18 cellular contexts compared by ENCODE assay signal in the genomic region with DNA sequence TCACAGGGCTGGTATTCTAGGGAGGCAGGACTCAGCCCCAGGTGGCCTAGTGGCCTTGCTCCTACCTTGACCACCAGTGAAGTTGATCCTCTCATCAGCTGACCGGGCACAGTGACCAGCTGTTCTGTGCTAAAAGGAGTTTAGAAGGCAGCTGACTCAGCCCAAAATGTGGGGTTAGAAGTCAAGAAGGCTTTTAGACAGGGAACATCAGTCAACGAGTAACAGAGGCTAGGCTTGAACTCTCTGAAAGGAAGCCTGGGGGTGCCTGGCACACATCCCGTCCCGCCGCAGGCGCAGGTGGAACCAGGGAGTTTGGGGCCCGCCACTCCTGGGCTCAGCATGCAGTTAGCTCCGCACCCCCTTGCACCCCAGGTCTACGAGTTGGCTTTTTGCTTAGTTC.
A peak's percentile ranks its signal among the peaks of the same experiment; 100 is the strongest.
DNase-seq lines count a peak whose midpoint lies in the region; ATAC-seq and TF ChIP-seq lines count a peak whose summit lies in the region.
"Had no signal": no experiment of that assay in that cellular context is flagged by ENCODE, and none has a peak within 500 bp of the region (broad histone marks: within the 10 kb centered on the region; RNA-seq: fewer than 3 reads in every experiment).

No MANE protein-coding gene starts in this region.

- peaks cover 3% of the 10 kb centered on the region for H3K27me3 Mint-ChIP-seq in activated CD8-positive, alpha-beta T cell treated with anti-CD3 and anti-CD28 coated beads, Interleukin-2, amount 10 ng/mL, durations not matched to agents 7 days and 5 days (ENCODE audit: low read depth)
- H3K27me3 Mint-ChIP-seq: activated naive CD4-positive, alpha-beta T cell treated with anti-CD3 and anti-CD28 coated beads, Interleukin-2, amount 50 U/mL, for 24 hours; dendritic cell treated with granulocyte-macrophage colony-stimulating factor and Interleukin-4, amounts not matched to agents 40 ng/mL and 50 ng/mL, for 4 days had no signal

- POLR2A ChIA-PET in activated CD8-positive, alpha-beta T cell treated with anti-CD3 and anti-CD28 coated beads, Interleukin-2, amount 10 ng/mL, durations not matched to agents 7 days and 5 days (lab: Charles Lee) = no interaction called here

- no peak overlapping the region for H3K4me3 Mint-ChIP-seq in activated CD8-positive, alpha-beta T cell treated with anti-CD3 and anti-CD28 coated beads, Interleukin-2, amount 10 ng/mL, durations not matched to agents 7 days and 5 days
- H3K4me3 Mint-ChIP-seq: activated naive CD4-positive, alpha-beta T cell treated with anti-CD3 and anti-CD28 coated beads, Interleukin-2, amount 50 U/mL, for 24 hours; dendritic cell treated with granulocyte-macrophage colony-stimulating factor and Interleukin-4, amounts not matched to agents 40 ng/mL and 50 ng/mL, for 4 days; GM23338; stimulated activated memory B cell treated with anti-CD40 and anti-IgM and Interleukin-4, amounts not matched to agents 10 μg/mL and 1 μg/mL and 100 μg/mL, for 72 hours had no signal

- peaks cover 34% of the 10 kb centered on the region for H3K4me1 ChIP-seq in mucosa of stomach (ENCODE audit: control insufficient read depth, insufficient read depth, low read length)
- peaks cover 2 to 24% (median 15%) of the 10 kb centered on the region in 5 donors for H3K4me1 ChIP-seq in subcutaneous abdominal adipose tissue (ENCODE audit: control insufficient read depth in 5 of 5, insufficient read depth in 5 of 5, low read length in 5 of 5)
- H3K4me1 ChIP-seq: BLaER1 had no signal

- peak overlapping the region; percentile 23 for H3K4me3 ChIP-seq in epithelial cell of proximal tubule (ENCODE audit: low read depth, low read length)
- no peak overlapping the region for H3K4me3 ChIP-seq in mucosa of stomach (ENCODE audit: low read length)
- no peak overlapping the region for H3K4me3 ChIP-seq in subcutaneous abdominal adipose tissue (ENCODE audit: low read depth in 1 of 5, low read length in 5 of 5)
- H3K4me3 ChIP-seq: BLaER1, GM23338 had no signal

- no peaks in the 10 kb centered on the region for H3K4me1 Mint-ChIP-seq in activated CD8-positive, alpha-beta T cell treated with anti-CD3 and anti-CD28 coated beads, Interleukin-2, amount 10 ng/mL, durations not matched to agents 7 days and 5 days (ENCODE audit: low read depth)
- H3K4me1 Mint-ChIP-seq: activated naive CD4-positive, alpha-beta T cell treated with anti-CD3 and anti-CD28 coated beads, Interleukin-2, amount 50 U/mL, for 24 hours; stimulated activated memory B cell treated with anti-CD40 and anti-IgM and Interleukin-4, amounts not matched to agents 10 μg/mL and 1 μg/mL and 100 μg/mL, for 72 hours had no signal

- H3K36me3 ChIP-seq in mucosa of stomach (ENCODE audit: control insufficient read depth, insufficient read depth, low read length) (no peaks in the 10 kb centered on the region), subcutaneous abdominal adipose tissue (ENCODE audit: control insufficient read depth in 5 of 5, insufficient read depth in 5 of 5, low read length in 5 of 5) (no peaks in the 10 kb centered on the region)
- H3K36me3 ChIP-seq: BLaER1 had no signal

- no peaks in the 10 kb centered on the region for H3K9me3 Mint-ChIP-seq in activated CD8-positive, alpha-beta T cell treated with anti-CD3 and anti-CD28 coated beads, Interleukin-2, amount 10 ng/mL, durations not matched to agents 7 days and 5 days (ENCODE audit: insufficient read depth)
- H3K9me3 Mint-ChIP-seq: activated naive CD4-positive, alpha-beta T cell treated with anti-CD3 and anti-CD28 coated beads, Interleukin-2, amount 50 U/mL, for 24 hours; GM23338; stimulated activated memory B cell treated with anti-CD40 and anti-IgM and Interleukin-4, amounts not matched to agents 10 μg/mL and 1 μg/mL and 100 μg/mL, for 72 hours had no signal

- CTCF ChIA-PET in activated CD8-positive, alpha-beta T cell treated with anti-CD3 and anti-CD28 coated beads, Interleukin-2, amount 10 ng/mL, durations not matched to agents 7 days and 5 days (lab: Charles Lee) = no interaction called here

- peak overlapping the region; percentile 50 for H3K9ac ChIP-seq in mucosa of stomach (ENCODE audit: low read length)
- H3K9ac ChIP-seq in subcutaneous abdominal adipose tissue (ENCODE audit: low read length in 5 of 5) = no peak overlapping the region
- H3K9ac ChIP-seq: BLaER1 had no signal

- TF ChIP-seq CTCF in epithelial cell of proximal tubule (conservative IDR thresholded peaks at IDR 0.05; ENCODE audit: low read depth, low read length) = no peak

- in situ Hi-C loops in KBM-7 (cut with MboI; ENCODE audit: low pct_unique_long_range_greater_than_20kb, low sequenced_read_pairs) = no loop called here

- DNase-seq in RPMI8226 (peak; percentile 22), epithelial cell of proximal tubule (ENCODE audit: low read depth) (no peak), DMS153 (lab: John Stamatoyannopoulos, UW) (no peak), KBM-7 (no peak)
- no peak for DNase-seq in activated CD8-positive, alpha-beta T cell treated with anti-CD3 and anti-CD28 coated beads, Interleukin-2, amount 10 ng/mL, durations not matched to agents 7 days and 5 days
- DNase-seq: activated CD8-positive, alpha-beta memory T cell treated with anti-CD3 and anti-CD28 coated beads for 24 hours; foreskin melanocyte; NCI-H345; SHP77; stimulated activated CD4-positive, alpha-beta T cell treated with anti-CD3 and anti-CD28 coated beads, Interleukin-2, amount 100 ng/mL, for 48 hours had no signal

- no peaks in the 10 kb centered on the region for H3K9me3 ChIP-seq in mucosa of stomach (ENCODE audit: control insufficient read depth, low read length)
- no peaks in the 10 kb centered on the region for H3K9me3 ChIP-seq in subcutaneous abdominal adipose tissue (ENCODE audit: control insufficient read depth in 5 of 5, low read length in 5 of 5)
- H3K9me3 ChIP-seq: BLaER1 had no signal

- H3K27me3 ChIP-seq in mucosa of stomach (ENCODE audit: control insufficient read depth, insufficient read depth, low read length) = no peaks in the 10 kb centered on the region
- H3K27me3 ChIP-seq in subcutaneous abdominal adipose tissue (ENCODE audit: control insufficient read depth in 5 of 5, insufficient read depth in 4 of 5, low read length in 5 of 5) = no peaks in the 10 kb centered on the region
- H3K27me3 ChIP-seq: BLaER1 had no signal

- H3K27ac Mint-ChIP-seq in activated CD8-positive, alpha-beta T cell treated with anti-CD3 and anti-CD28 coated beads, Interleukin-2, amount 10 ng/mL, durations not matched to agents 7 days and 5 days = no peak overlapping the region
- H3K27ac Mint-ChIP-seq: activated naive CD4-positive, alpha-beta T cell treated with anti-CD3 and anti-CD28 coated beads, Interleukin-2, amount 50 U/mL, for 24 hours; dendritic cell treated with granulocyte-macrophage colony-stimulating factor and Interleukin-4, amounts not matched to agents 40 ng/mL and 50 ng/mL, for 4 days; GM23338; stimulated activated memory B cell treated with anti-CD40 and anti-IgM and Interleukin-4, amounts not matched to agents 10 μg/mL and 1 μg/mL and 100 μg/mL, for 72 hours had no signal

- H3K27ac ChIP-seq in subcutaneous abdominal adipose tissue (ENCODE audit: low read depth, low read length) = peak overlapping the region; percentile 60
- H3K27ac ChIP-seq: BLaER1 had no signal

- H3K36me3 Mint-ChIP-seq in activated CD8-positive, alpha-beta T cell treated with anti-CD3 and anti-CD28 coated beads, Interleukin-2, amount 10 ng/mL, durations not matched to agents 7 days and 5 days (ENCODE audit: low read depth) = no peaks in the 10 kb centered on the region
- H3K36me3 Mint-ChIP-seq: activated naive CD4-positive, alpha-beta T cell treated with anti-CD3 and anti-CD28 coated beads, Interleukin-2, amount 50 U/mL, for 24 hours; stimulated activated memory B cell treated with anti-CD40 and anti-IgM and Interleukin-4, amounts not matched to agents 10 μg/mL and 1 μg/mL and 100 μg/mL, for 72 hours had no signal

- no peak for ATAC-seq in activated CD8-positive, alpha-beta T cell treated with anti-CD3 and anti-CD28 coated beads, Interleukin-2, amount 10 ng/mL, durations not matched to agents 7 days and 5 days
- ATAC-seq in HG03097 (IDR thresholded peaks at IDR 0.05; ENCODE audit: low FRiP score, unreplicated experiment) = no peak
- ATAC-seq: stimulated activated memory B cell treated with anti-CD40 and anti-IgM and Interleukin-4, amounts not matched to agents 10 μg/mL and 1 μg/mL and 100 μg/mL, for 72 hours had no signal
